In the genomic region with DNA sequence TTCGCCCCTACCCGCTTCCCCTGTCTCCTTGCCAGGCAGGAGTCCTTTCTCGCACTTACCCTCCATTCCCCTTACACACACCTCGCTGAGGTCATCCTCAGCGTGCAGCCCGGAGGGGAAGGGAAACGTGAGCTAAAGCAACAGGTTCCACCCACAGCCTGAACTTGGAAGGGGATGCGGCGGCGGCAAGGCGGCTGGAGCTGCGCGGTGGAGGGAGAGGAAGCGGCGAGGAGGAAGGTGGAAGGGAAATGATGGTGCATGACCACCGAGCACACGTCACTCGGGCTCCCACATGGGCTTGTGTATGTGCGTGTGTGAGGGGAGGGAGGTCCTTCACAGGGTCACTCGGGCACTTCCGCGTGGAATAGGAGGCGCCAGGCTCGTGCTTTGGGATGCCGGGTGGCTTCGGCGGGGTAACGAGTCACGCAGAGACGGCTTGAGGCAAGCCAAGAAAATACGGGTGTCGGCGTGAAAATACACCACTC, we compare ENCODE assay signal across 1 cellular context.
TF ChIP-seq lines count a peak whose summit lies in the region.

No MANE protein-coding gene starts in this region.

TF ChIP-seq in HEK293, 187 proteins besides CTCF, POLR2A, EP300 and RAD21 (continued from another document and continues in another):
- TF ChIP-seq, protein P1, sequence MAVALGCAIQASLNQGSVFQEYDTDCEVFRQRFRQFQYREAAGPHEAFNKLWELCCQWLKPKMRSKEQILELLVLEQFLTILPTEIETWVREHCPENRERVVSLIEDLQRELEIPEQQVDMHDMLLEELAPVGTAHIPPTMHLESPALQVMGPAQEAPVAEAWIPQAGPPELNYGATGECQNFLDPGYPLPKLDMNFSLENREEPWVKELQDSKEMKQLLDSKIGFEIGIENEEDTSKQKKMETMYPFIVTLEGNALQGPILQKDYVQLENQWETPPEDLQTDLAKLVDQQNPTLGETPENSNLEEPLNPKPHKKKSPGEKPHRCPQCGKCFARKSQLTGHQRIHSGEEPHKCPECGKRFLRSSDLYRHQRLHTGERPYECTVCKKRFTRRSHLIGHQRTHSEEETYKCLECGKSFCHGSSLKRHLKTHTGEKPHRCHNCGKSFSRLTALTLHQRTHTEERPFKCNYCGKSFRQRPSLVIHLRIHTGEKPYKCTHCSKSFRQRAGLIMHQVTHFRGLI (tag by site-specific recombination; IDR thresholded peaks at IDR 0.05) = 0 out of 2 replicates have a peak, but pooled peaks have one; percentile 13
- peak; percentile 54; the same call in 1 of the 2 replicates for TF ChIP-seq BCL11A (tag by site-specific recombination; IDR thresholded peaks at IDR 0.05; ENCODE audit: low read depth)
- TF ChIP-seq, protein P2, sequence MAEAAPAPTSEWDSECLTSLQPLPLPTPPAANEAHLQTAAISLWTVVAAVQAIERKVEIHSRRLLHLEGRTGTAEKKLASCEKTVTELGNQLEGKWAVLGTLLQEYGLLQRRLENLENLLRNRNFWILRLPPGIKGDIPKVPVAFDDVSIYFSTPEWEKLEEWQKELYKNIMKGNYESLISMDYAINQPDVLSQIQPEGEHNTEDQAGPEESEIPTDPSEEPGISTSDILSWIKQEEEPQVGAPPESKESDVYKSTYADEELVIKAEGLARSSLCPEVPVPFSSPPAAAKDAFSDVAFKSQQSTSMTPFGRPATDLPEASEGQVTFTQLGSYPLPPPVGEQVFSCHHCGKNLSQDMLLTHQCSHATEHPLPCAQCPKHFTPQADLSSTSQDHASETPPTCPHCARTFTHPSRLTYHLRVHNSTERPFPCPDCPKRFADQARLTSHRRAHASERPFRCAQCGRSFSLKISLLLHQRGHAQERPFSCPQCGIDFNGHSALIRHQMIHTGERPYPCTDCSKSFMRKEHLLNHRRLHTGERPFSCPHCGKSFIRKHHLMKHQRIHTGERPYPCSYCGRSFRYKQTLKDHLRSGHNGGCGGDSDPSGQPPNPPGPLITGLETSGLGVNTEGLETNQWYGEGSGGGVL (tag by site-specific recombination; IDR thresholded peaks at IDR 0.05) = peak; percentile 91
- TF ChIP-seq ZSCAN18 (tag by site-specific recombination; IDR thresholded peaks at IDR 0.05) = no peak
- TF ChIP-seq GLI2 (tag by site-specific recombination; IDR thresholded peaks at IDR 0.05; ENCODE audit: borderline replicate concordance, low read depth) = no peak
- 0 out of 2 replicates have a peak, but pooled peaks have one; percentile 48 for TF ChIP-seq ZNF280D (tag by site-specific recombination; IDR thresholded peaks at IDR 0.05)
- TF ChIP-seq GLI4 (tag by site-specific recombination; IDR thresholded peaks at IDR 0.05) = 0 out of 2 replicates have a peak, but pooled peaks have one; percentile 35
- 0 out of 2 replicates have a peak, but pooled peaks have one; percentile 54 for TF ChIP-seq ZSCAN23 (tag by site-specific recombination; IDR thresholded peaks at IDR 0.05)
- TF ChIP-seq ZNF530 (tag by site-specific recombination; IDR thresholded peaks at IDR 0.05; ENCODE audit: low read depth) = no peak
- no peak for TF ChIP-seq PRDM4 (tag by site-specific recombination; IDR thresholded peaks at IDR 0.05)
- TF ChIP-seq ZBTB8A (tag by site-specific recombination; IDR thresholded peaks at IDR 0.05) = no peak
- TF ChIP-seq ZNF174 (tag by site-specific recombination; IDR thresholded peaks at IDR 0.05) = no peak
- peak; percentile 79 for TF ChIP-seq ZEB2 (tag by site-specific recombination; IDR thresholded peaks at IDR 0.05)
- TF ChIP-seq ZNF624 (tag by site-specific recombination; IDR thresholded peaks at IDR 0.05) = no peak
- peak; percentile 72; the same call in 1 of the 2 replicates for TF ChIP-seq ZXDB (tag by site-specific recombination; IDR thresholded peaks at IDR 0.05)
- peak; percentile 89 for TF ChIP-seq ZNF629 (tag by site-specific recombination; IDR thresholded peaks at IDR 0.05)
- TF ChIP-seq PBX3 (CRISPR knock-in tag; IDR thresholded peaks at IDR 0.05) = no peak
- 0 out of 2 replicates have a peak, but pooled peaks have one; percentile 18 for TF ChIP-seq ZBTB7A (tag by site-specific recombination; IDR thresholded peaks at IDR 0.05; ENCODE audit: low read depth)
- TF ChIP-seq, protein P3, sequence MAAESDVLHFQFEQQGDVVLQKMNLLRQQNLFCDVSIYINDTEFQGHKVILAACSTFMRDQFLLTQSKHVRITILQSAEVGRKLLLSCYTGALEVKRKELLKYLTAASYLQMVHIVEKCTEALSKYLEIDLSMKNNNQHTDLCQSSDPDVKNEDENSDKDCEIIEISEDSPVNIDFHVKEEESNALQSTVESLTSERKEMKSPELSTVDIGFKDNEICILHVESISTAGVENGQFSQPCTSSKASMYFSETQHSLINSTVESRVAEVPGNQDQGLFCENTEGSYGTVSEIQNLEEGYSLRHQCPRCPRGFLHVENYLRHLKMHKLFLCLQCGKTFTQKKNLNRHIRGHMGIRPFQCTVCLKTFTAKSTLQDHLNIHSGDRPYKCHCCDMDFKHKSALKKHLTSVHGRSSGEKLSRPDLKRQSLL (tag by site-specific recombination; IDR thresholded peaks at IDR 0.05) = no peak
- TF ChIP-seq ZNF776 (tag by site-specific recombination; IDR thresholded peaks at IDR 0.05; ENCODE audit: borderline replicate concordance) = no peak
- peak; percentile 7; the same call in 1 of the 2 replicates for TF ChIP-seq GFI1B (tag by site-specific recombination; IDR thresholded peaks at IDR 0.05)
- TF ChIP-seq HIC1 (tag by site-specific recombination; IDR thresholded peaks at IDR 0.05) = peak; percentile 84
- TF ChIP-seq, protein P4, sequence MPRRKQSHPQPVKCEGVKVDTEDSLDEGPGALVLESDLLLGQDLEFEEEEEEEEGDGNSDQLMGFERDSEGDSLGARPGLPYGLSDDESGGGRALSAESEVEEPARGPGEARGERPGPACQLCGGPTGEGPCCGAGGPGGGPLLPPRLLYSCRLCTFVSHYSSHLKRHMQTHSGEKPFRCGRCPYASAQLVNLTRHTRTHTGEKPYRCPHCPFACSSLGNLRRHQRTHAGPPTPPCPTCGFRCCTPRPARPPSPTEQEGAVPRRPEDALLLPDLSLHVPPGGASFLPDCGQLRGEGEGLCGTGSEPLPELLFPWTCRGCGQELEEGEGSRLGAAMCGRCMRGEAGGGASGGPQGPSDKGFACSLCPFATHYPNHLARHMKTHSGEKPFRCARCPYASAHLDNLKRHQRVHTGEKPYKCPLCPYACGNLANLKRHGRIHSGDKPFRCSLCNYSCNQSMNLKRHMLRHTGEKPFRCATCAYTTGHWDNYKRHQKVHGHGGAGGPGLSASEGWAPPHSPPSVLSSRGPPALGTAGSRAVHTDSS (tag by site-specific recombination; IDR thresholded peaks at IDR 0.05) = peak; percentile 67
- TF ChIP-seq, protein P5, sequence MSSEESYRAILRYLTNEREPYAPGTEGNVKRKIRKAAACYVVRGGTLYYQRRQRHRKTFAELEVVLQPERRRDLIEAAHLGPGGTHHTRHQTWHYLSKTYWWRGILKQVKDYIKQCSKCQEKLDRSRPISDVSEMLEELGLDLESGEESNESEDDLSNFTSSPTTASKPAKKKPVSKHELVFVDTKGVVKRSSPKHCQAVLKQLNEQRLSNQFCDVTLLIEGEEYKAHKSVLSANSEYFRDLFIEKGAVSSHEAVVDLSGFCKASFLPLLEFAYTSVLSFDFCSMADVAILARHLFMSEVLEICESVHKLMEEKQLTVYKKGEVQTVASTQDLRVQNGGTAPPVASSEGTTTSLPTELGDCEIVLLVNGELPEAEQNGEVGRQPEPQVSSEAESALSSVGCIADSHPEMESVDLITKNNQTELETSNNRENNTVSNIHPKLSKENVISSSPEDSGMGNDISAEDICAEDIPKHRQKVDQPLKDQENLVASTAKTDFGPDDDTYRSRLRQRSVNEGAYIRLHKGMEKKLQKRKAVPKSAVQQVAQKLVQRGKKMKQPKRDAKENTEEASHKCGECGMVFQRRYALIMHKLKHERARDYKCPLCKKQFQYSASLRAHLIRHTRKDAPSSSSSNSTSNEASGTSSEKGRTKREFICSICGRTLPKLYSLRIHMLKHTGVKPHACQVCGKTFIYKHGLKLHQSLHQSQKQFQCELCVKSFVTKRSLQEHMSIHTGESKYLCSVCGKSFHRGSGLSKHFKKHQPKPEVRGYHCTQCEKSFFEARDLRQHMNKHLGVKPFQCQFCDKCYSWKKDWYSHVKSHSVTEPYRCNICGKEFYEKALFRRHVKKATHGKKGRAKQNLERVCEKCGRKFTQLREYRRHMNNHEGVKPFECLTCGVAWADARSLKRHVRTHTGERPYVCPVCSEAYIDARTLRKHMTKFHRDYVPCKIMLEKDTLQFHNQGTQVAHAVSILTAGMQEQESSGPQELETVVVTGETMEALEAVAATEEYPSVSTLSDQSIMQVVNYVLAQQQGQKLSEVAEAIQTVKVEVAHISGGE (tag by site-specific recombination; conservative IDR thresholded peaks at IDR 0.05; ENCODE audit: low read depth) = peak; percentile 89
- TF ChIP-seq, protein P6, sequence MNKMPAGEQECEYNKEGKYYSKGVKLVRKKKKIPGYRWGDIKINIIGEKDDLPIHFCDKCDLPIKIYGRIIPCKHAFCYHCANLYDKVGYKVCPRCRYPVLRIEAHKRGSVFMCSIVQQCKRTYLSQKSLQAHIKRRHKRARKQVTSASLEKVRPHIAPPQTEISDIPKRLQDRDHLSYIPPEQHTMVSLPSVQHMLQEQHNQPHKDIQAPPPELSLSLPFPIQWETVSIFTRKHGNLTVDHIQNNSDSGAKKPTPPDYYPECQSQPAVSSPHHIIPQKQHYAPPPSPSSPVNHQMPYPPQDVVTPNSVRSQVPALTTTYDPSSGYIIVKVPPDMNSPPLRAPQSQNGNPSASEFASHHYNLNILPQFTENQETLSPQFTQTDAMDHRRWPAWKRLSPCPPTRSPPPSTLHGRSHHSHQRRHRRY (tag by site-specific recombination; IDR thresholded peaks at IDR 0.05) = peak; percentile 63; the same call in 1 of the 2 replicates
- TF ChIP-seq HOXC10 (CRISPR knock-in tag; IDR thresholded peaks at IDR 0.05) = no peak; the same call in 1 of the 2 replicates
